Comparison of ENCODE assay signal across 33 cellular contexts in the genomic region with DNA sequence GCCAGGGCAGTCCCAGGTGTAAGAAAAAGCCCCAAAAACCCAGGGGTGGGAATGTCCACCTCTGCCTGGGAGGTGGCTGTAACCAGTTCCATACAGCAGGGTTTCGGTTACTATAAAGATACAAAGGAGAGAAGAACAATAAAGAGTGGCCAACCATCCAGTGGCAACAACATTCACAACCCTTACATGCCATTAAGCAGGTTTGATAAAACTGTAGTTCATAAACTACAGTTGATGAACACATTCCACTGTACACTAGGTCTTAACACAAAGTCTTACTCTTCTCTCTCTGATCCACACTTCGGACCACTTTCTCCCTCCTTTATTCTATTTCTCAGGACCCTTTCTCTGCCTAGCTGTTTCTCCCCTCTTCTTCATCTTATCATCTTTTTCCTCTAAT.
DNase-seq lines count a peak whose midpoint lies in the region; FAIRE-seq and TF ChIP-seq lines count a peak whose summit lies in the region.
"Had no signal": no experiment of that assay in that cellular context is flagged by ENCODE, and none has a peak within 500 bp of the region (broad histone marks: within the 10 kb centered on the region; RNA-seq: fewer than 3 reads in every experiment).

No MANE protein-coding gene starts in this region.

- peaks cover 28% of the 10 kb centered on the region for H3K27me3 Mint-ChIP-seq in astrocyte (ENCODE audit: low read depth, unreplicated experiment)
- H3K27me3 Mint-ChIP-seq: CD4-positive, alpha-beta T cell had no signal

- H3K4me3 ChIP-seq in HEK293 (ENCODE audit: low read depth, low read length) (no peak overlapping the region), astrocyte (ENCODE audit: insufficient read depth, low read depth, low read length) (no peak overlapping the region), spleen (no peak overlapping the region)
- H3K4me3 ChIP-seq: A549; BLaER1; BLaER1 treated with 17β-estradiol and CSF1 and Interleukin-3, amounts not matched to agents 10 nM and 100 nM had no signal

- no peak overlapping the region for H3K9ac ChIP-seq in astrocyte (ENCODE audit: low read length)
- H3K9ac ChIP-seq: BLaER1; BLaER1 treated with 17β-estradiol and CSF1 and Interleukin-3, amounts not matched to agents 10 nM and 100 nM had no signal

- DNase-seq in astrocyte (ENCODE audit: low read depth) = no peak
- DNase-seq in hepatic stellate cell (ENCODE audit: low spot score) = no peak
- DNase-seq in spleen = no peak
- DNase-seq: 8988T; ACHN; AML-193; BE2C; C1 segment of cervical spinal cord; Caco-2; Calu3; CD4-positive, alpha-beta memory T cell; CD4-positive, alpha-beta T cell; CD4-positive, CD25-positive, alpha-beta regulatory T cell; CD8-positive, alpha-beta memory T cell; CD8-positive, alpha-beta T cell; COR-L47; DMS 273 treated with DMSO at 0.1 percent for 48 hours; DMS153; DMS53; DMS79; DMS79 treated with DMSO at 0.1 percent for 48 hours; DND-41; EL had no signal

- WGBS in spleen, 5 donors = 93 to 100% (median 95%) methylated on average over 2 of the region's 2 CpGs

- no peak overlapping the region for H3K4me2 ChIP-seq in astrocyte (ENCODE audit: low read length)
- H3K4me2 ChIP-seq: A549; BLaER1; BLaER1 treated with 17β-estradiol and CSF1 and Interleukin-3, amounts not matched to agents 10 nM and 100 nM had no signal

- H3K4me1 ChIP-seq in HEK293 (ENCODE audit: control insufficient read depth, insufficient read depth, low read length) (no peaks in the 10 kb centered on the region), astrocyte (ENCODE audit: insufficient read depth, low read length) (no peaks in the 10 kb centered on the region), spleen (no peaks in the 10 kb centered on the region)
- H3K4me1 ChIP-seq: A549, BE2C, Caco-2 had no signal

- TF ChIP-seq POLR2A in spleen (IDR thresholded peaks at IDR 0.05) = no peak

- H3K9me3 Mint-ChIP-seq in astrocyte (ENCODE audit: unreplicated experiment) = peaks cover 4% of the 10 kb centered on the region
- H3K9me3 Mint-ChIP-seq: CD14-positive monocyte; CD4-positive, alpha-beta memory T cell; CD4-positive, alpha-beta T cell; CD4-positive, CD25-positive, alpha-beta regulatory T cell; CD8-positive, alpha-beta memory T cell; CD8-positive, alpha-beta T cell had no signal

- no peak overlapping the region for H3K4me3 Mint-ChIP-seq in astrocyte (ENCODE audit: unreplicated experiment)
- H3K4me3 Mint-ChIP-seq: B cell; CD14-positive monocyte; CD4-positive, alpha-beta memory T cell; CD4-positive, alpha-beta T cell; CD4-positive, CD25-positive, alpha-beta regulatory T cell; CD8-positive, alpha-beta memory T cell; CD8-positive, alpha-beta T cell had no signal

- CTCF ChIA-PET in HEK293 (lab: Yijun Ruan, JAX) = no interaction called here

- H3K36me3 ChIP-seq in HEK293 (ENCODE audit: control insufficient read depth in 2 of 2, insufficient read depth in 1 of 2, low read length in 2 of 2) (no peaks in the 10 kb centered on the region), astrocyte (ENCODE audit: insufficient read depth, low read length) (no peaks in the 10 kb centered on the region), spleen (no peaks in the 10 kb centered on the region)
- H3K36me3 ChIP-seq: BE2C; BLaER1; BLaER1 treated with 17β-estradiol and CSF1 and Interleukin-3, amounts not matched to agents 10 nM and 100 nM had no signal

- no peaks in the 10 kb centered on the region for H3K79me2 ChIP-seq in astrocyte (ENCODE audit: insufficient read depth, low read length)

- H3K27me3 ChIP-seq in astrocyte (ENCODE audit: insufficient read depth, low read length) (peaks cover 14% of the 10 kb centered on the region), spleen (replicated peaks in 1 of 7) (peaks cover 0 to 11% (median 0%) of the 10 kb centered on the region in 7 donors)
- H3K27me3 ChIP-seq: BE2C, BLaER1 had no signal

- intact Hi-C loops in spleen (cut with DNase I; ENCODE audit: low total_unique reads) = no loop called here

- H3K9me3 ChIP-seq in HEK293 (ENCODE audit: control insufficient read depth, insufficient read depth, low read depth, low read length) (no peaks in the 10 kb centered on the region), astrocyte (ENCODE audit: insufficient read depth, low read depth, low read length) (no peaks in the 10 kb centered on the region), spleen (no peaks in the 10 kb centered on the region)
- H3K9me3 ChIP-seq: A549; BE2C; BLaER1; BLaER1 treated with 17β-estradiol and CSF1 and Interleukin-3, amounts not matched to agents 10 nM and 100 nM; Caco-2 had no signal

- TF ChIP-seq CTCF in HEK293 (tag by site-specific recombination; IDR thresholded peaks at IDR 0.05) = no peak
- no peak for TF ChIP-seq CTCF in astrocyte (IDR thresholded peaks at IDR 0.05; ENCODE audit: insufficient read depth, low read depth, low read length)
- TF ChIP-seq CTCF in spleen (IDR thresholded peaks at IDR 0.05 in 8 of 11, conservative IDR thresholded peaks at IDR 0.05 in 3 of 11) = no peak

- H2AFZ ChIP-seq in astrocyte (ENCODE audit: low read depth, low read length) = no peak overlapping the region

- H4K20me1 ChIP-seq in astrocyte (ENCODE audit: insufficient read depth, low read length) = no peaks in the 10 kb centered on the region
- H4K20me1 ChIP-seq: BLaER1; BLaER1 treated with 17β-estradiol and CSF1 and Interleukin-3, amounts not matched to agents 10 nM and 100 nM had no signal

- no peak overlapping the region for H3K27ac ChIP-seq in HEK293 (ENCODE audit: extremely low read depth, low read depth, low read length)
- no peak overlapping the region for H3K27ac ChIP-seq in astrocyte (ENCODE audit: low read depth, low read length)
- H3K27ac ChIP-seq in spleen = no peak overlapping the region
- H3K27ac ChIP-seq: 22Rv1; A549; BLaER1; BLaER1 treated with 17β-estradiol and CSF1 and Interleukin-3, amounts not matched to agents 10 nM and 100 nM; C4-2B had no signal

- peaks cover 3% of the 10 kb centered on the region for H3K4me1 Mint-ChIP-seq in astrocyte (ENCODE audit: low read depth, unreplicated experiment)
- H3K4me1 Mint-ChIP-seq: CD14-positive monocyte; CD4-positive, alpha-beta memory T cell; CD4-positive, CD25-positive, alpha-beta regulatory T cell; CD8-positive, alpha-beta memory T cell had no signal

- POLR2A ChIA-PET in HEK293 (lab: Yijun Ruan, JAX) = no interaction called here

- FAIRE-seq in astrocyte (lab: Jason Lieb, UNC) = no peak
- FAIRE-seq: A204.1, A549, D721Med had no signal

- H3K27ac Mint-ChIP-seq in astrocyte (ENCODE audit: unreplicated experiment) = peak overlapping the region; percentile 45
- H3K27ac Mint-ChIP-seq: B cell; CD4-positive, alpha-beta memory T cell; CD4-positive, alpha-beta T cell; CD4-positive, CD25-positive, alpha-beta regulatory T cell; CD8-positive, alpha-beta memory T cell; CD8-positive, alpha-beta T cell had no signal

- H3K36me3 Mint-ChIP-seq in astrocyte (ENCODE audit: low read depth, unreplicated experiment) = peaks cover 2% of the 10 kb centered on the region
- H3K36me3 Mint-ChIP-seq: CD14-positive monocyte; CD4-positive, alpha-beta memory T cell; CD4-positive, CD25-positive, alpha-beta regulatory T cell; CD8-positive, alpha-beta memory T cell; CD8-positive, alpha-beta T cell had no signal

TF ChIP-seq in HEK293, 187 proteins besides CTCF, POLR2A, EP300 and RAD21:
- TF ChIP-seq ZNF610 (tag by site-specific recombination; IDR thresholded peaks at IDR 0.05; ENCODE audit: borderline replicate concordance) = peak; percentile 94
- no peak for TF ChIP-seq ZNF433 (tag by site-specific recombination; IDR thresholded peaks at IDR 0.05; ENCODE audit: low read depth)
TF ChIP-seq in HEK293: peak in this region for 1.
